8 cellular contexts compared by ENCODE assay signal in genomic region chr12:108732489-108732888, GRCh38. TPM values are rescaled to one million over a fixed set of nuclear protein-coding genes. Genes with fewer than 3 reads are reported as not detected.
DNase-seq lines count a peak whose midpoint lies in the region; ATAC-seq, FAIRE-seq and TF ChIP-seq lines count a peak whose summit lies in the region.

No MANE protein-coding gene starts in this region.

- H4K8ac ChIP-seq in H9 (replicated peaks; ENCODE audit: insufficient read length, low read depth, low read length), result no peak overlapping the region

- H3K27ac ChIP-seq in H9 (ENCODE audit: insufficient read length, low read depth, low read length), result no peak overlapping the region
- H3K27ac ChIP-seq in hepatocyte, result peak overlapping the region; percentile 97
- peak overlapping the region; percentile 85 to 98 for H3K27ac ChIP-seq in small intestine (ENCODE audit: low read depth in 1 of 2, low read length in 1 of 2)

- no peak overlapping the region for H4K5ac ChIP-seq in H9 (ENCODE audit: insufficient read length, low read depth, low read length)

- TF ChIP-seq CTCF in H9 (conservative IDR thresholded peaks at IDR 0.05), result no peak
- no peak for TF ChIP-seq CTCF in hepatocyte (IDR thresholded peaks at IDR 0.05; ENCODE audit: poor library complexity)

- no peaks in the 10 kb centered on the region for H3K4me1 ChIP-seq in H9 (ENCODE audit: insufficient read depth, low read length)
- peaks cover 22% of the 10 kb centered on the region for H3K4me1 ChIP-seq in hepatocyte (ENCODE audit: insufficient read depth)
- H3K4me1 ChIP-seq in small intestine (ENCODE audit: control insufficient read depth in 2 of 2, insufficient read depth in 1 of 2, low read depth in 1 of 2, low read length in 1 of 2), result peaks cover 0 to 3% of the 10 kb centered on the region in 2 donors

- H3K18ac ChIP-seq in H9 (ENCODE audit: insufficient read length, low read depth, low read length), result peak overlapping the region; percentile 43

- no peaks in the 10 kb centered on the region for H3K79me1 ChIP-seq in H9 (ENCODE audit: insufficient read depth, low read depth, low read length, poor library complexity, severe bottlenecking)

- peak overlapping the region; percentile 66 for H2AFZ ChIP-seq in H9 (ENCODE audit: low read length)
- peak overlapping the region; percentile 37 for H2AFZ ChIP-seq in hepatocyte

- POLR2A ChIA-PET in activated CD4-positive, alpha-beta memory T cell treated with anti-CD3 and anti-CD28 coated beads for 36 hours (lab: Charles Lee), result interaction anchor here (3.0 kb wide), 1 partner anchor 42 kb away, joined by 23 read pairs; no protein-coding TSS in a partner anchor

- peaks cover 9% of the 10 kb centered on the region; the same call in 1 of the 2 replicates for H3K79me2 ChIP-seq in H9 (ENCODE audit: insufficient read depth, low read length)
- peaks cover 31% of the 10 kb centered on the region for H3K79me2 ChIP-seq in hepatocyte

- no peak overlapping the region for H2BK5ac ChIP-seq in H9 (ENCODE audit: insufficient read length, low read length)

- H3K27ac Mint-ChIP-seq in H9, result peak overlapping the region; percentile 93 to 99 (median 94); a peak in 5 of 7 replicates
- H3K27ac Mint-ChIP-seq in activated CD4-positive, alpha-beta memory T cell treated with anti-CD3 and anti-CD28 coated beads for 36 hours, result no peak overlapping the region

- ATAC-seq in sciatic nerve, result no peak

- H3K23me2 ChIP-seq in H9 (ENCODE audit: insufficient read length, low read depth, low read length, poor library complexity, severe bottlenecking), result peaks cover 6% of the 10 kb centered on the region

- H3K9me3 ChIP-seq in H9 (ENCODE audit: control insufficient read depth, low read depth, low read length) (no peaks in the 10 kb centered on the region), hepatocyte (ENCODE audit: low read depth) (no peaks in the 10 kb centered on the region), small intestine (ENCODE audit: control insufficient read depth, low read depth) (no peaks in the 10 kb centered on the region)

- H3K4me2 ChIP-seq in H9 (ENCODE audit: insufficient read depth, insufficient read length, low read length), result peak overlapping the region; percentile 55
- H3K4me2 ChIP-seq in hepatocyte, result peak overlapping the region; percentile 76

- peak overlapping the region; percentile 65; the same call in 1 of the 2 replicates for H3K14ac ChIP-seq in H9 (ENCODE audit: insufficient read depth, low read length)

- H2AK5ac ChIP-seq in H9 (ENCODE audit: insufficient read length, low read length), result no peak overlapping the region

- no CpG with 5 or more reads among the region's 6 CpGs for WGBS in H9 (ENCODE audit: extremely low coverage, insufficient read length, low lambda C conversion rate)
- WGBS in hepatocyte (ENCODE audit: low lambda C conversion rate, missing lambda C conversion rate), result 74% methylated on average over 6 of the region's 6 CpGs
- 43 to 61% (median 43%) methylated on average over 6 of the region's 6 CpGs for WGBS in small intestine, 3 donors

- no peak overlapping the region for H2BK20ac ChIP-seq in H9 (ENCODE audit: low read depth, low read length, poor library complexity, severe bottlenecking)

- H4K20me1 ChIP-seq in H9 (ENCODE audit: control insufficient read depth, insufficient read depth, insufficient read length), result no peaks in the 10 kb centered on the region
- peaks cover 22% of the 10 kb centered on the region for H4K20me1 ChIP-seq in hepatocyte (ENCODE audit: insufficient read depth, poor library complexity, severe bottlenecking)

- CTCF ChIA-PET in activated CD4-positive, alpha-beta memory T cell treated with anti-CD3 and anti-CD28 coated beads for 36 hours (lab: Charles Lee), result interaction anchor here (1.2 to 1.6 kb wide), 3 partner anchors 43 to 69 kb away, joined by 6 to 10 read pairs (median 6); no protein-coding TSS in a partner anchor

- no peak overlapping the region for H3K23ac ChIP-seq in H9 (ENCODE audit: insufficient read length, low read depth, low read length)

- H3K36me3 ChIP-seq in hepatocyte (replicated peaks; ENCODE audit: insufficient read depth, low read depth) (no peaks in the 10 kb centered on the region), small intestine (ENCODE audit: control insufficient read depth in 2 of 2, insufficient read depth in 2 of 2, low read length in 2 of 2) (no peaks in the 10 kb centered on the region)

- H3K36me3 Mint-ChIP-seq in H9 (ENCODE audit: insufficient read depth in 1 of 3, low read depth in 3 of 3), result peaks cover 0 to 2% (median 1%) of the 10 kb centered on the region in 3 experiments; a peak in 2 of 7 replicates
- no peaks in the 10 kb centered on the region for H3K36me3 Mint-ChIP-seq in activated CD4-positive, alpha-beta memory T cell treated with anti-CD3 and anti-CD28 coated beads for 36 hours

- H3K56ac ChIP-seq in H9 (ENCODE audit: insufficient read length, low read depth, low read length), result no peak overlapping the region

- no peak for FAIRE-seq in small intestine (lab: Jason Lieb, UNC)

- peak overlapping the region; percentile 6 for H3K9ac ChIP-seq in H9 (ENCODE audit: extremely low read depth, insufficient read length, low read length)

- H2BK120ac ChIP-seq in H9 (ENCODE audit: low read depth, low read length, poor library complexity, severe bottlenecking), result no peak overlapping the region

- no peak for DNase-seq in H9
- no peak for DNase-seq in activated CD4-positive, alpha-beta memory T cell treated with anti-CD3 and anti-CD28 coated beads for 36 hours
- no peak for DNase-seq in hepatocyte (ENCODE audit: low spot score)
- no peak for DNase-seq in small intestine
- DNase-seq in sciatic nerve (ENCODE audit: low spot score), result no peak
- DNase-seq in Ammon's horn (ENCODE audit: low spot score), result no peak
- DNase-seq in activated naive CD4-positive, alpha-beta T cell (lab: John Stamatoyannopoulos, UW), result no peak
- DNase-seq in activated CD4-positive, alpha-beta T cell treated with anti-CD3 and anti-CD28 coated beads for 48 hours, result no peak

- no peaks in the 10 kb centered on the region for H3K27me3 Mint-ChIP-seq in H9 (ENCODE audit: low read depth)
- no peaks in the 10 kb centered on the region for H3K27me3 Mint-ChIP-seq in activated CD4-positive, alpha-beta memory T cell treated with anti-CD3 and anti-CD28 coated beads for 36 hours

- peaks cover 32 to 34% of the 10 kb centered on the region in 2 experiments for H3K4me1 Mint-ChIP-seq in H9
- peaks cover 34% of the 10 kb centered on the region for H3K4me1 Mint-ChIP-seq in activated CD4-positive, alpha-beta memory T cell treated with anti-CD3 and anti-CD28 coated beads for 36 hours (ENCODE audit: low read depth)

- H3K4me3 ChIP-seq in hepatocyte, result no peak overlapping the region
- H3K4me3 ChIP-seq in small intestine (ENCODE audit: low read depth in 1 of 2, low read length in 2 of 2), result no peak overlapping the region

- no peaks in the 10 kb centered on the region for H3K9me2 ChIP-seq in hepatocyte (replicated peaks; ENCODE audit: insufficient read depth)

- intact Hi-C loops in activated CD4-positive, alpha-beta memory T cell treated with anti-CD3 and anti-CD28 coated beads for 36 hours (cut with micrococcal nuclease), result loop anchor here (1.0 to 5.0 kb wide), 6 partner anchors 68 to 321 kb away; partner anchors contain the start of genes FICD, ISCU, SELPLG and SSH1
- intact Hi-C loops in sciatic nerve (cut with DNase I), result loop anchor here (5.0 kb wide), 1 partner anchor 125 kb away; the partner anchor contains the start of gene SSH1

- no peak overlapping the region for H2BK12ac ChIP-seq in H9 (ENCODE audit: insufficient read length, low read depth, low read length)

- H2BK15ac ChIP-seq in H9 (ENCODE audit: low read depth, low read length), result no peak overlapping the region; the same call in 1 of the 2 replicates

- H3K4ac ChIP-seq in H9 (ENCODE audit: low read depth, low read length), result no peak overlapping the region

- peak overlapping the region; percentile 94 to 95 for H3K4me3 Mint-ChIP-seq in H9
- peak overlapping the region; percentile 91 for H3K4me3 Mint-ChIP-seq in activated CD4-positive, alpha-beta memory T cell treated with anti-CD3 and anti-CD28 coated beads for 36 hours

- no peak overlapping the region for H4K91ac ChIP-seq in H9 (ENCODE audit: insufficient read length, low read depth, low read length)

- no peak overlapping the region for H3T11ph ChIP-seq in H9 (ENCODE audit: low read length)

- no peaks in the 10 kb centered on the region; a peak in 1 of 5 replicates for H3K9me3 Mint-ChIP-seq in H9
- no peaks in the 10 kb centered on the region for H3K9me3 Mint-ChIP-seq in activated CD4-positive, alpha-beta memory T cell treated with anti-CD3 and anti-CD28 coated beads for 36 hours

- H3K27me3 ChIP-seq in H9 (ENCODE audit: insufficient read depth, low read length) (no peaks in the 10 kb centered on the region), hepatocyte (no peaks in the 10 kb centered on the region), small intestine (ENCODE audit: control insufficient read depth in 2 of 2, insufficient read depth in 2 of 2, low read length in 2 of 2) (no peaks in the 10 kb centered on the region)

RNA-seq across cellular contexts. Expression of gene CORO1C, which starts 1.2 kb away (rescaled TPM):
- total RNA-seq in H9 (2021) (154 and 164 TPM in 2 replicates), hepatocyte (109 and 137 TPM in 2 replicates), sciatic nerve (194 TPM)
- total RNA-seq in activated CD4-positive, alpha-beta memory T cell treated with anti-CD3 and anti-CD28 coated beads for 36 hours, result 10 to 100 TPM; 62.1 to 70.9 TPM
- polyA plus RNA-seq in hepatocyte (76.5 and 110 TPM in 2 replicates), small intestine (10 to 100 TPM; 22.2 to 36.7 (median 29.3) TPM)
